In genomic region chr12:121776190-121777098, GRCh38 we compare ENCODE assay signal across 8 cellular contexts. TPM values are rescaled to one million over a fixed set of nuclear protein-coding genes. Genes with fewer than 3 reads are reported as not detected.
DNase-seq lines count a peak whose midpoint lies in the region; TF ChIP-seq lines count a peak whose summit lies in the region.

No MANE protein-coding gene starts in this region.

- WGBS in H9 (ENCODE audit: extremely low coverage, insufficient read length, low lambda C conversion rate) = no CpG with 5 or more reads among the region's 24 CpGs
- 33% methylated on average over 20 of the region's 24 CpGs for WGBS in esophagus muscularis mucosa

- H3K4me3 Mint-ChIP-seq in H9 (no peak overlapping the region), neural crest cell (no peak overlapping the region)

- H3K23ac ChIP-seq in H9 (ENCODE audit: insufficient read length, low read depth, low read length) = no peak overlapping the region

- H3K27me3 Mint-ChIP-seq in H9 (ENCODE audit: low read depth) (peaks cover 5% of the 10 kb centered on the region; the same call in 1 of the 2 replicates), neural crest cell (ENCODE audit: low read depth) (no peaks in the 10 kb centered on the region)

- intact Hi-C loops in esophagus muscularis mucosa (cut with DNase I) = no loop called here

- H3K79me2 ChIP-seq in H9 (ENCODE audit: insufficient read depth, low read length) (no peaks in the 10 kb centered on the region), OCI-LY3 (ENCODE audit: low read length) (peaks cover 35% of the 10 kb centered on the region)

- TF ChIP-seq POLR2A in esophagus muscularis mucosa (IDR thresholded peaks at IDR 0.05; ENCODE audit: low read depth) = no peak

- no peak overlapping the region for H2BK20ac ChIP-seq in H9 (ENCODE audit: low read depth, low read length, poor library complexity, severe bottlenecking)

- H3K27me3 ChIP-seq in H9 (ENCODE audit: insufficient read depth, low read length) (no peaks in the 10 kb centered on the region), OCI-LY3 (ENCODE audit: low read depth, low read length) (no peaks in the 10 kb centered on the region), esophagus muscularis mucosa (no peaks in the 10 kb centered on the region)

- DNase-seq in COR-L47 (lab: John Stamatoyannopoulos, UW) = peak; percentile 59
- DNase-seq in H9 = peak; percentile 85
- DNase-seq in activated T-cell treated with anti-CD3 and anti-CD28 coated beads for 4 hours = peak; percentile 92
- DNase-seq in esophagus muscularis mucosa (ENCODE audit: extremely low spot score) = no peak
- peak; percentile 83 for DNase-seq in neural crest cell (ENCODE audit: low read depth, low spot score)
- peak; percentile 66 for DNase-seq in superior temporal gyrus (ENCODE audit: extremely low spot score)
- no peak for DNase-seq in NCI-H446 treated with DMSO at 0.1 percent for 48 hours (lab: John Stamatoyannopoulos, UW)

- H4K91ac ChIP-seq in H9 (ENCODE audit: insufficient read length, low read depth, low read length) = no peak overlapping the region

- H3K4me2 ChIP-seq in H9 (ENCODE audit: insufficient read depth, insufficient read length, low read length) = no peak overlapping the region
- H3K4me2 ChIP-seq in OCI-LY3 (ENCODE audit: low read length) = no peak overlapping the region

- no peak overlapping the region for H2AK5ac ChIP-seq in H9 (ENCODE audit: insufficient read length, low read length)

- H3K36me3 Mint-ChIP-seq in H9 (ENCODE audit: insufficient read depth in 1 of 3, low read depth in 3 of 3) (peaks cover 5 to 20% (median 16%) of the 10 kb centered on the region in 3 experiments; a peak in 5 of 7 replicates), neural crest cell (ENCODE audit: low read depth) (no peaks in the 10 kb centered on the region)

- H3K14ac ChIP-seq in H9 (ENCODE audit: insufficient read depth, low read length) = no peak overlapping the region

- H4K20me1 ChIP-seq in H9 (ENCODE audit: control insufficient read depth, insufficient read depth, insufficient read length) = peaks cover 3% of the 10 kb centered on the region
- H4K20me1 ChIP-seq in OCI-LY3 (ENCODE audit: insufficient read depth, low read length) = no peaks in the 10 kb centered on the region

- no peak overlapping the region for H2AFZ ChIP-seq in H9 (ENCODE audit: low read length)
- no peak overlapping the region for H2AFZ ChIP-seq in OCI-LY3 (ENCODE audit: low read depth, low read length)

- no peak overlapping the region for H3K18ac ChIP-seq in H9 (ENCODE audit: insufficient read length, low read depth, low read length)

- H2BK12ac ChIP-seq in H9 (ENCODE audit: insufficient read length, low read depth, low read length) = no peak overlapping the region

- H4K8ac ChIP-seq in H9 (replicated peaks; ENCODE audit: insufficient read length, low read depth, low read length) = no peak overlapping the region

- H2BK15ac ChIP-seq in H9 (ENCODE audit: low read depth, low read length) = no peak overlapping the region

- no peak for TF ChIP-seq EP300 in esophagus muscularis mucosa (IDR thresholded peaks at IDR 0.05)

- H3K27ac Mint-ChIP-seq in H9 = no peak overlapping the region; a peak in 1 of 7 replicates
- no peak overlapping the region for H3K27ac Mint-ChIP-seq in neural crest cell (ENCODE audit: unreplicated experiment)

- H3K36me3 ChIP-seq in OCI-LY3 (replicated peaks; ENCODE audit: low read depth, low read length) (peaks cover 34% of the 10 kb centered on the region), esophagus muscularis mucosa (peaks cover 0 to 22% (median 19%) of the 10 kb centered on the region in 4 donors)

- no peak overlapping the region for H3K4ac ChIP-seq in H9 (ENCODE audit: low read depth, low read length)

- H3K4me1 Mint-ChIP-seq in H9 = peaks cover 13 to 15% of the 10 kb centered on the region in 2 experiments
- peaks cover under 1% of the 10 kb centered on the region for H3K4me1 Mint-ChIP-seq in neural crest cell

- H3K9me3 ChIP-seq in H9 (ENCODE audit: control insufficient read depth, low read depth, low read length) (no peaks in the 10 kb centered on the region), OCI-LY3 (ENCODE audit: insufficient read depth, low read length) (no peaks in the 10 kb centered on the region), esophagus muscularis mucosa (no peaks in the 10 kb centered on the region)

- no peak overlapping the region for H4K5ac ChIP-seq in H9 (ENCODE audit: insufficient read length, low read depth, low read length)

- H3K23me2 ChIP-seq in H9 (ENCODE audit: insufficient read length, low read depth, low read length, poor library complexity, severe bottlenecking) = no peaks in the 10 kb centered on the region

- no peaks in the 10 kb centered on the region for H3K9me3 Mint-ChIP-seq in H9
- H3K9me3 Mint-ChIP-seq in neural crest cell = no peaks in the 10 kb centered on the region

- no peak overlapping the region for H2BK5ac ChIP-seq in H9 (ENCODE audit: insufficient read length, low read length)

- H3K9ac ChIP-seq in H9 (ENCODE audit: extremely low read depth, insufficient read length, low read length) (no peak overlapping the region), OCI-LY3 (ENCODE audit: low read length) (no peak overlapping the region; the same call in 1 of the 2 replicates)

- H3K56ac ChIP-seq in H9 (ENCODE audit: insufficient read length, low read depth, low read length) = no peak overlapping the region

- peak; percentile 91 for TF ChIP-seq CTCF in H9 (conservative IDR thresholded peaks at IDR 0.05)
- TF ChIP-seq CTCF in OCI-LY3 (IDR thresholded peaks at IDR 0.05; ENCODE audit: low read depth, low read length) = peak; percentile 92
- TF ChIP-seq CTCF in esophagus muscularis mucosa (IDR thresholded peaks at IDR 0.05) = peak; percentile 75 to 97 (median 83)
- TF ChIP-seq CTCF in neural crest cell (conservative IDR thresholded peaks at IDR 0.05) = peak; percentile 76

- H3K79me1 ChIP-seq in H9 (ENCODE audit: insufficient read depth, low read depth, low read length, poor library complexity, severe bottlenecking) = no peaks in the 10 kb centered on the region

- H3K27ac ChIP-seq in H9 (ENCODE audit: insufficient read length, low read depth, low read length) (no peak overlapping the region), OCI-LY3 (ENCODE audit: low read length) (peak overlapping the region; percentile 50), esophagus muscularis mucosa (replicated peaks in 1 of 4) (peak overlapping the region in 2 of 4 donors; percentile 43 to 52)

- H3K4me3 ChIP-seq in OCI-LY3 (ENCODE audit: low read length) = no peak overlapping the region
- no peak overlapping the region for H3K4me3 ChIP-seq in esophagus muscularis mucosa

- H2BK120ac ChIP-seq in H9 (ENCODE audit: low read depth, low read length, poor library complexity, severe bottlenecking) = no peak overlapping the region

- H3K4me1 ChIP-seq in H9 (ENCODE audit: insufficient read depth, low read length) = no peaks in the 10 kb centered on the region
- H3K4me1 ChIP-seq in OCI-LY3 (ENCODE audit: low read length) = peaks cover 47% of the 10 kb centered on the region
- peaks cover 28 to 50% (median 44%) of the 10 kb centered on the region in 4 donors for H3K4me1 ChIP-seq in esophagus muscularis mucosa

- no peak overlapping the region for H3T11ph ChIP-seq in H9 (ENCODE audit: low read length)

RNA-seq across cellular contexts. Expression of gene RHOF, which starts 17.0 kb away (rescaled TPM):
- total RNA-seq in H9 (2021) (29.1 and 29.3 TPM in 2 replicates), esophagus muscularis mucosa (10 to 100 TPM in 3 of 4 donors, 1 to 10 TPM in 1; 7.0 to 23.2 (median 15.9) TPM), neural crest cell (23.8 and 25.5 TPM in 2 replicates)

RNA-seq across cellular contexts. Expression of gene SETD1B, which starts 27.4 kb away (rescaled TPM):
- total RNA-seq in H9 (2021) = 38.2 and 40.4 TPM in 2 replicates
- 10 to 100 TPM in 3 of 4 donors, 1 to 10 TPM in 1; 9.4 to 27.1 (median 19.9) TPM for total RNA-seq in esophagus muscularis mucosa
- 25.6 and 25.9 TPM in 2 replicates for total RNA-seq in neural crest cell

Comparison
In these comparisons a context has a peak if more than half of its experiments do, and no peak if none do; other contexts are left out.
1. DNase-seq: peak in COR-L47 (single experiment), H9 (single experiment), activated T-cell treated with anti-CD3 and anti-CD28 coated beads for 4 hours (single experiment), neural crest cell (single experiment) and superior temporal gyrus (single experiment); none in esophagus muscularis mucosa (single experiment) and NCI-H446 treated with DMSO at 0.1 percent for 48 hours (single experiment).
2. Peak in every context shown above with its lines, with median percentiles within 50 percentile points of each other: CTCF ChIP-seq.